ENCODE assay signal across 19 cellular contexts in genomic region chr3:155983834-155984474, GRCh38.
DNase-seq lines count a peak whose midpoint lies in the region; ATAC-seq and TF ChIP-seq lines count a peak whose summit lies in the region.
"Had no signal": no experiment of that assay in that cellular context is flagged by ENCODE, and none has a peak within 500 bp of the region (broad histone marks: within the 10 kb centered on the region; RNA-seq: fewer than 3 reads in every experiment).

No MANE protein-coding gene starts in this region.

- WGBS in psoas muscle, 3 donors: 91 to 98% (median 96%) methylated on average over 1 of the region's 1 CpG

- H3K4me2 ChIP-seq in GM23338: no peak overlapping the region

- peaks cover 5% of the 10 kb centered on the region; the same call in 2 of the 3 replicates for H3K4me1 Mint-ChIP-seq in GM23338
- H3K4me1 Mint-ChIP-seq: T-cell had no signal

- TF ChIP-seq CTCF in AG04450 (IDR thresholded peaks at IDR 0.05; ENCODE audit: low read depth, low read length) (0 out of 2 replicates have a peak, but pooled peaks have one; percentile 29), GM23338 (conservative IDR thresholded peaks at IDR 0.05; ENCODE audit: low read depth in 2 of 2) (peak; percentile 56 to 60), RWPE2 (IDR thresholded peaks at IDR 0.05; ENCODE audit: poor library complexity, severe bottlenecking) (peak; percentile 8), psoas muscle (IDR thresholded peaks at IDR 0.05) (no peak)

- no peaks in the 10 kb centered on the region for H3K9me3 Mint-ChIP-seq in GM23338
- H3K9me3 Mint-ChIP-seq: stimulated activated naive B cell treated with anti-CD40 and anti-IgM and Interleukin-4, amounts not matched to agents 10 μg/mL and 1 μg/mL and 100 μg/mL, for 72 hours; T-cell had no signal

- no peak overlapping the region for H3K27ac Mint-ChIP-seq in GM23338
- H3K27ac Mint-ChIP-seq: CD4-positive, CD25-positive, alpha-beta regulatory T cell; stimulated activated naive B cell treated with anti-CD40 and anti-IgM and Interleukin-4, amounts not matched to agents 10 μg/mL and 1 μg/mL and 100 μg/mL, for 72 hours; T-cell had no signal

- H3K4me3 ChIP-seq in AG04450 (ENCODE audit: low read depth, low read length) (no peak overlapping the region), GM23338 (no peak overlapping the region), RWPE2 (ENCODE audit: severe bottlenecking) (no peak overlapping the region), psoas muscle (no peak overlapping the region)
- H3K4me3 ChIP-seq: esophagus muscularis mucosa, thoracic aorta had no signal

- no peak overlapping the region for H3K27ac ChIP-seq in AG04450 (ENCODE audit: low read depth, low read length)
- no peak overlapping the region for H3K27ac ChIP-seq in GM23338 (ENCODE audit: low read depth)
- no peak overlapping the region for H3K27ac ChIP-seq in RWPE2 (ENCODE audit: poor library complexity, severe bottlenecking)
- H3K27ac ChIP-seq in psoas muscle: no peak overlapping the region
- H3K27ac ChIP-seq: esophagus muscularis mucosa, thoracic aorta had no signal

- no peaks in the 10 kb centered on the region for H3K36me3 Mint-ChIP-seq in GM23338 (ENCODE audit: low read depth)
- H3K36me3 Mint-ChIP-seq: CD4-positive, CD25-positive, alpha-beta regulatory T cell; T-cell had no signal

- peaks cover 7% of the 10 kb centered on the region for H3K4me1 ChIP-seq in GM23338 (ENCODE audit: insufficient read depth)
- H3K4me1 ChIP-seq in RWPE2 (ENCODE audit: insufficient read depth, poor library complexity, severe bottlenecking): no peaks in the 10 kb centered on the region
- H3K4me1 ChIP-seq in psoas muscle: no peaks in the 10 kb centered on the region
- H3K4me1 ChIP-seq: esophagus muscularis mucosa had no signal

- no peaks in the 10 kb centered on the region for H3K79me2 ChIP-seq in GM23338 (replicated peaks; ENCODE audit: insufficient read depth)

- no peaks in the 10 kb centered on the region for H3K36me3 ChIP-seq in GM23338 (ENCODE audit: insufficient read depth)
- H3K36me3 ChIP-seq in RWPE2 (ENCODE audit: low read depth): no peaks in the 10 kb centered on the region
- no peaks in the 10 kb centered on the region for H3K36me3 ChIP-seq in psoas muscle (ENCODE audit: insufficient read depth in 1 of 2, low read depth in 1 of 2)
- H3K36me3 ChIP-seq: esophagus muscularis mucosa, thoracic aorta had no signal

- DNase-seq in AG04450 (ENCODE audit: low read depth, low spot score) (no peak), GM23338 (ENCODE audit: low spot score) (peak; percentile 44), RWPE2 (ENCODE audit: low spot score) (no peak), erythroblast (lab: John Stamatoyannopoulos, UW) (peak; percentile 14 to 23), psoas muscle (no peak), DMS114 treated with DMSO at 0.1 percent for 48 hours (lab: John Stamatoyannopoulos, UW; ENCODE audit: unreplicated experiment) (no peak), SW 1271 (lab: John Stamatoyannopoulos, UW) (no peak)
- DNase-seq: activated CD4-positive, alpha-beta T cell treated with anti-CD3 and anti-CD28 coated beads, Interleukin-2, amount 50 U/mL, for 4 hours; activated gamma-delta T cell treated with Interleukin-2 at 50 U/mL for 16 hours; amygdala; CD4-positive, CD25-positive, alpha-beta regulatory T cell; central memory CD4-positive, alpha-beta T cell; NCI-H1417; stimulated activated naive B cell treated with anti-CD40 and anti-IgM and Interleukin-4, amounts not matched to agents 10 μg/mL and 1 μg/mL and 100 μg/mL, for 72 hours; T-cell had no signal

- no peaks in the 10 kb centered on the region for H4K20me1 ChIP-seq in GM23338 (replicated peaks; ENCODE audit: insufficient read depth)

- H3K4me3 Mint-ChIP-seq in GM23338: no peak overlapping the region
- H3K4me3 Mint-ChIP-seq: stimulated activated naive B cell treated with anti-CD40 and anti-IgM and Interleukin-4, amounts not matched to agents 10 μg/mL and 1 μg/mL and 100 μg/mL, for 72 hours; T-cell had no signal

- ATAC-seq in GM23338 (peak; percentile 35; the same call in 2 of the 3 replicates), RWPE2 (ENCODE audit: low read depth) (no peak), HG02885 (IDR thresholded peaks at IDR 0.05; ENCODE audit: poor library complexity, unreplicated experiment) (no peak), psoas muscle (no peak)
- ATAC-seq: sciatic nerve, T-cell had no signal

- H3K27me3 ChIP-seq in AG04450 (ENCODE audit: control insufficient read depth, insufficient read depth, low read length) (no peaks in the 10 kb centered on the region), GM23338 (ENCODE audit: insufficient read depth) (no peaks in the 10 kb centered on the region), RWPE2 (ENCODE audit: insufficient read depth, poor library complexity, severe bottlenecking) (no peaks in the 10 kb centered on the region), psoas muscle (ENCODE audit: insufficient read depth in 3 of 3, low read length in 2 of 3) (no peaks in the 10 kb centered on the region)
- H3K27me3 ChIP-seq: esophagus muscularis mucosa had no signal

- CTCF ChIA-PET in AG04450 (lab: Charles Lee): interaction anchor here (0.6 to 0.9 kb wide), 2 partner anchors 55 to 178 kb away, joined by 3 to 5 read pairs; partner anchors contain the start of gene C3orf33

- no peaks in the 10 kb centered on the region for H3K9me2 ChIP-seq in GM23338 (ENCODE audit: insufficient read depth)

- no peaks in the 10 kb centered on the region for H3F3A ChIP-seq in GM23338 (replicated peaks; ENCODE audit: low read depth)

- H3K27me3 Mint-ChIP-seq in GM23338 (ENCODE audit: insufficient read depth, low read depth, poor library complexity): peaks cover 2% of the 10 kb centered on the region

- POLR2A ChIA-PET in AG04450 (lab: Yijun Ruan, JAX): no interaction called here

- no peak for TF ChIP-seq POLR2A in erythroblast (IDR thresholded peaks at IDR 0.05; ENCODE audit: low read length)

- H2AFZ ChIP-seq in GM23338: peak overlapping the region; percentile 77; the same call in 1 of the 2 replicates

- H3K9me3 ChIP-seq in AG04450 (ENCODE audit: control insufficient read depth, insufficient read depth, low read length) (no peaks in the 10 kb centered on the region), RWPE2 (ENCODE audit: severe bottlenecking) (no peaks in the 10 kb centered on the region), psoas muscle (no peaks in the 10 kb centered on the region)
- H3K9me3 ChIP-seq: esophagus muscularis mucosa, thoracic aorta had no signal

- intact Hi-C loops in psoas muscle (cut with DNase I): no loop called here

TF ChIP-seq in GM23338, 12 proteins besides CTCF, POLR2A, EP300 and RAD21 (continues in another document):
- TF ChIP-seq ZNF114 (CRISPR knock-in tag; IDR thresholded peaks at IDR 0.05) (no peak), ETS1 (IDR thresholded peaks at IDR 0.05) (no peak), CREB1 (CRISPR knock-in tag; IDR thresholded peaks at IDR 0.05; ENCODE audit: low read depth) (no peak), JUNB (IDR thresholded peaks at IDR 0.05; ENCODE audit: unreplicated experiment) (no peak), ZNF331 (CRISPR knock-in tag; IDR thresholded peaks at IDR 0.05; ENCODE audit: low read depth) (no peak), EZH2 (IDR thresholded peaks at IDR 0.05; ENCODE audit: low read depth, unreplicated experiment) (no peak), EZH2phosphoT487 (IDR thresholded peaks at IDR 0.05; ENCODE audit: unreplicated experiment) (no peak), STAT1 (IDR thresholded peaks at IDR 0.05; ENCODE audit: unreplicated experiment) (no peak), POLR2AphosphoS5 (IDR thresholded peaks at IDR 0.05; ENCODE audit: low read depth) (no peak), NANOG (IDR thresholded peaks at IDR 0.05; ENCODE audit: borderline replicate concordance) (no peak)

Comparison
In these comparisons a context has a peak if more than half of its experiments do, and no peak if none do; other contexts are left out.
1. DNase-seq: peak in GM23338 (single experiment) and erythroblast (2 of 2); none in AG04450 (single experiment), RWPE2 (single experiment), psoas muscle (0 of 2), DMS114 treated with DMSO at 0.1 percent for 48 hours (single experiment) and SW 1271 (0 of 2).